8 cellular contexts compared by ENCODE assay signal in the genomic region with DNA sequence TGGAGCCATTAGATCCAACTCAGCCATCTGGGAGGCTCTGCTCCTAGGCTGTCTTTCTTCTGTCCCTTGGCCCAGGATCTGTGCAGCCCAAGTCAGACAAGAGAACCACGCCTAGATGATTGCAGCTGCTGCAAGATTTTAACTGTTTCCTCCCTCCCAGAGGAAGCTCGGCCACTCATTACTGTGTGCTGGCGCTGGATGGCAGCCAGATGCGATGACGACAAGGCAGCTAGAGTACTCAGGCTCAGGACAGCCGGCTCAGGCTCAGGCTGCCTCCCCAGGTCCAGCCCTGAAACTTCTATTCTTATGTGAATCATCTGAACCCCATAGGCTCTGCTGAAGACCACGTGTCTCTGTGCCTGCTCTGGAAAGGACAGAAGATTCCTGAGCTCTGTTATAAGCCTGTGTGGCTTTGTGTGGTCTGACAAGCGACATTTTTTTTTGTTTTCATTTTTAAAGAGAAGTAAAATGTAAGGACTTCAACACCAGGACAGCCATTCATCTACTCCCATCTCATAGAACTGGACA. TPM values are rescaled to one million over a fixed set of nuclear protein-coding genes. Genes with fewer than 3 reads are reported as not detected.
DNase-seq lines count a peak whose midpoint lies in the region; ATAC-seq, FAIRE-seq and TF ChIP-seq lines count a peak whose summit lies in the region.

No MANE protein-coding gene starts in this region.

- no peaks in the 10 kb centered on the region for H3K79me2 ChIP-seq in GM23338 (replicated peaks; ENCODE audit: insufficient read depth)

- peaks cover 34% of the 10 kb centered on the region for H3K4me1 Mint-ChIP-seq in GM23338

- H3K9me3 ChIP-seq in SJSA1 (replicated peaks), result no peaks in the 10 kb centered on the region

- H3K27me3 ChIP-seq in GM23338 (ENCODE audit: insufficient read depth) (no peaks in the 10 kb centered on the region), SJSA1 (replicated peaks) (no peaks in the 10 kb centered on the region)

- H3F3A ChIP-seq in GM23338 (replicated peaks; ENCODE audit: low read depth), result no peaks in the 10 kb centered on the region

- DNase-seq in DMS79 treated with DMSO at 0.1 percent for 48 hours (lab: John Stamatoyannopoulos, UW), result peak; percentile 62
- peak; percentile 67 for DNase-seq in GM23338 (ENCODE audit: low spot score)
- peak; percentile 99 for DNase-seq in M059J (ENCODE audit: low read depth)
- peak; percentile 95 to 98 for DNase-seq in SJSA1 (ENCODE audit: low read depth in 1 of 2, low spot score in 2 of 2)
- peak; percentile 95 for DNase-seq in left kidney (ENCODE audit: low read depth, low spot score)
- DNase-seq in stimulated activated CD4-positive, alpha-beta T cell treated with anti-CD3 and anti-CD28 coated beads, Interleukin-1b, Interleukin-23, amount 100 ng/mL, for 48 hours, result peak; percentile 23

- H4K20me1 ChIP-seq in GM23338 (replicated peaks; ENCODE audit: insufficient read depth), result 0 out of 2 replicates have a peak, but pooled peaks cover 2% of the 10 kb centered on the region

- H3K27me3 Mint-ChIP-seq in GM23338 (ENCODE audit: insufficient read depth, low read depth, poor library complexity), result peaks cover 16% of the 10 kb centered on the region

- H3K4me3 Mint-ChIP-seq in GM23338, result peak overlapping the region; percentile 14; the same call in 1 of the 3 replicates

- no peak for TF ChIP-seq CTCF in GM23338 (conservative IDR thresholded peaks at IDR 0.05; ENCODE audit: low read depth in 2 of 2)

- no peaks in the 10 kb centered on the region for H3K9me3 Mint-ChIP-seq in GM23338

- H3K4me3 ChIP-seq in GM23338 (no peak overlapping the region), SJSA1 (peak overlapping the region; percentile 49)

- 0 out of 2 replicates have a peak overlapping the region, but pooled peaks have one; percentile 14 for H3K4me2 ChIP-seq in GM23338

- no peak overlapping the region for H2AFZ ChIP-seq in GM23338

- H3K4me1 ChIP-seq in GM23338 (ENCODE audit: insufficient read depth) (peaks cover 3% of the 10 kb centered on the region; the same call in 1 of the 2 replicates), SJSA1 (replicated peaks) (peaks cover 56% of the 10 kb centered on the region)

- peaks cover 18% of the 10 kb centered on the region; the same call in 2 of the 3 replicates for H3K36me3 Mint-ChIP-seq in GM23338 (ENCODE audit: low read depth)

- H3K9me2 ChIP-seq in GM23338 (ENCODE audit: insufficient read depth), result no peaks in the 10 kb centered on the region; the same call in 1 of the 2 replicates

- peak; percentile 28 for FAIRE-seq in colon (lab: Jason Lieb, UNC)

- peak; percentile 96 for ATAC-seq in GM23338
- no peak for ATAC-seq in GM18520 (IDR thresholded peaks at IDR 0.05; ENCODE audit: unreplicated experiment)

- 0 out of 2 replicates have a peak overlapping the region, but pooled peaks have one; percentile 72 for H3K27ac ChIP-seq in GM23338 (ENCODE audit: low read depth)
- H3K27ac ChIP-seq in SJSA1, result peak overlapping the region; percentile 67

- H3K36me3 ChIP-seq in GM23338 (ENCODE audit: insufficient read depth) (no peaks in the 10 kb centered on the region), SJSA1 (peaks cover 15% of the 10 kb centered on the region)

- H3K27ac Mint-ChIP-seq in GM23338, result peak overlapping the region; percentile 82; the same call in 1 of the 2 replicates

TF ChIP-seq in GM23338, 12 proteins besides CTCF, POLR2A, EP300 and RAD21 (continues in another document):
- TF ChIP-seq EZH2phosphoT487 (IDR thresholded peaks at IDR 0.05; ENCODE audit: unreplicated experiment) (no peak), NANOG (IDR thresholded peaks at IDR 0.05; ENCODE audit: borderline replicate concordance) (no peak), EZH2 (IDR thresholded peaks at IDR 0.05; ENCODE audit: low read depth, unreplicated experiment) (no peak), CREB1 (CRISPR knock-in tag; IDR thresholded peaks at IDR 0.05; ENCODE audit: low read depth) (no peak), ZNF114 (CRISPR knock-in tag; IDR thresholded peaks at IDR 0.05) (no peak), STAT1 (IDR thresholded peaks at IDR 0.05; ENCODE audit: unreplicated experiment) (no peak), ZNF331 (CRISPR knock-in tag; IDR thresholded peaks at IDR 0.05; ENCODE audit: low read depth) (no peak), POLR2AphosphoS5 (IDR thresholded peaks at IDR 0.05; ENCODE audit: low read depth) (no peak)
- TF ChIP-seq, protein P1, sequence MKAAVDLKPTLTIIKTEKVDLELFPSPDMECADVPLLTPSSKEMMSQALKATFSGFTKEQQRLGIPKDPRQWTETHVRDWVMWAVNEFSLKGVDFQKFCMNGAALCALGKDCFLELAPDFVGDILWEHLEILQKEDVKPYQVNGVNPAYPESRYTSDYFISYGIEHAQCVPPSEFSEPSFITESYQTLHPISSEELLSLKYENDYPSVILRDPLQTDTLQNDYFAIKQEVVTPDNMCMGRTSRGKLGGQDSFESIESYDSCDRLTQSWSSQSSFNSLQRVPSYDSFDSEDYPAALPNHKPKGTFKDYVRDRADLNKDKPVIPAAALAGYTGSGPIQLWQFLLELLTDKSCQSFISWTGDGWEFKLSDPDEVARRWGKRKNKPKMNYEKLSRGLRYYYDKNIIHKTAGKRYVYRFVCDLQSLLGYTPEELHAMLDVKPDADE (IDR thresholded peaks at IDR 0.05), result no peak
- TF ChIP-seq, protein P2, sequence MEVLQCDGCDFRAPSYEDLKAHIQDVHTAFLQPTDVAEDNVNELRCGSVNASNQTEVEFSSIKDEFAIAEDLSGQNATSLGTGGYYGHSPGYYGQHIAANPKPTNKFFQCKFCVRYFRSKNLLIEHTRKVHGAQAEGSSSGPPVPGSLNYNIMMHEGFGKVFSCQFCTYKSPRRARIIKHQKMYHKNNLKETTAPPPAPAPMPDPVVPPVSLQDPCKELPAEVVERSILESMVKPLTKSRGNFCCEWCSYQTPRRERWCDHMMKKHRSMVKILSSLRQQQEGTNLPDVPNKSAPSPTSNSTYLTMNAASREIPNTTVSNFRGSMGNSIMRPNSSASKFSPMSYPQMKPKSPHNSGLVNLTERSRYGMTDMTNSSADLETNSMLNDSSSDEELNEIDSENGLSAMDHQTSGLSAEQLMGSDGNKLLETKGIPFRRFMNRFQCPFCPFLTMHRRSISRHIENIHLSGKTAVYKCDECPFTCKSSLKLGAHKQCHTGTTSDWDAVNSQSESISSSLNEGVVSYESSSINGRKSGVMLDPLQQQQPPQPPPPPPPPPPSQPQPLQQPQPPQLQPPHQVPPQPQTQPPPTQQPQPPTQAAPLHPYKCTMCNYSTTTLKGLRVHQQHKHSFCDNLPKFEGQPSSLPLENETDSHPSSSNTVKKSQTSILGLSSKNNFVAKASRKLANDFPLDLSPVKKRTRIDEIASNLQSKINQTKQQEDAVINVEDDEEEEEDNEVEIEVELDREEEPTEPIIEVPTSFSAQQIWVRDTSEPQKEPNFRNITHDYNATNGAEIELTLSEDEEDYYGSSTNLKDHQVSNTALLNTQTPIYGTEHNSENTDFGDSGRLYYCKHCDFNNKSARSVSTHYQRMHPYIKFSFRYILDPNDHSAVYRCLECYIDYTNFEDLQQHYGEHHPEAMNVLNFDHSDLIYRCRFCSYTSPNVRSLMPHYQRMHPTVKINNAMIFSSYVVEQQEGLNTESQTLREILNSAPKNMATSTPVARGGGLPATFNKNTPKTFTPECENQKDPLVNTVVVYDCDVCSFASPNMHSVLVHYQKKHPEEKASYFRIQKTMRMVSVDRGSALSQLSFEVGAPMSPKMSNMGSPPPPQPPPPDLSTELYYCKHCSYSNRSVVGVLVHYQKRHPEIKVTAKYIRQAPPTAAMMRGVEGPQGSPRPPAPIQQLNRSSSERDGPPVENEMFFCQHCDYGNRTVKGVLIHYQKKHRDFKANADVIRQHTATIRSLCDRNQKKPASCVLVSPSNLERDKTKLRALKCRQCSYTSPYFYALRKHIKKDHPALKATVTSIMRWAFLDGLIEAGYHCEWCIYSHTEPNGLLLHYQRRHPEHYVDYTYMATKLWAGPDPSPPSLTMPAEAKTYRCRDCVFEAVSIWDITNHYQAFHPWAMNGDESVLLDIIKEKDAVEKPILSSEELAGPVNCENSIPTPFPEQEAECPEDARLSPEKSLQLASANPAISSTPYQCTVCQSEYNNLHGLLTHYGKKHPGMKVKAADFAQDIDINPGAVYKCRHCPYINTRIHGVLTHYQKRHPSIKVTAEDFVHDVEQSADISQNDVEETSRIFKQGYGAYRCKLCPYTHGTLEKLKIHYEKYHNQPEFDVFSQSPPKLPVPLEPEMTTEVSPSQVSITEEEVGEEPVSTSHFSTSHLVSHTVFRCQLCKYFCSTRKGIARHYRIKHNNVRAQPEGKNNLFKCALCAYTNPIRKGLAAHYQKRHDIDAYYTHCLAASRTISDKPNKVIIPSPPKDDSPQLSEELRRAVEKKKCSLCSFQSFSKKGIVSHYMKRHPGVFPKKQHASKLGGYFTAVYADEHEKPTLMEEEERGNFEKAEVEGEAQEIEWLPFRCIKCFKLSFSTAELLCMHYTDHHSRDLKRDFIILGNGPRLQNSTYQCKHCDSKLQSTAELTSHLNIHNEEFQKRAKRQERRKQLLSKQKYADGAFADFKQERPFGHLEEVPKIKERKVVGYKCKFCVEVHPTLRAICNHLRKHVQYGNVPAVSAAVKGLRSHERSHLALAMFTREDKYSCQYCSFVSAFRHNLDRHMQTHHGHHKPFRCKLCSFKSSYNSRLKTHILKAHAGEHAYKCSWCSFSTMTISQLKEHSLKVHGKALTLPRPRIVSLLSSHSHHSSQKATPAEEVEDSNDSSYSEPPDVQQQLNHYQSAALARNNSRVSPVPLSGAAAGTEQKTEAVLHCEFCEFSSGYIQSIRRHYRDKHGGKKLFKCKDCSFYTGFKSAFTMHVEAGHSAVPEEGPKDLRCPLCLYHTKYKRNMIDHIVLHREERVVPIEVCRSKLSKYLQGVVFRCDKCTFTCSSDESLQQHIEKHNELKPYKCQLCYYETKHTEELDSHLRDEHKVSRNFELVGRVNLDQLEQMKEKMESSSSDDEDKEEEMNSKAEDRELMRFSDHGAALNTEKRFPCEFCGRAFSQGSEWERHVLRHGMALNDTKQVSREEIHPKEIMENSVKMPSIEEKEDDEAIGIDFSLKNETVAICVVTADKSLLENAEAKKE (CRISPR knock-in tag; IDR thresholded peaks at IDR 0.05), result no peak

RNA-seq across cellular contexts. Expression of a gene that starts 32.1 kb away (rescaled TPM):
- 0.23 and 0.31 TPM in 2 replicates for total RNA-seq in GM23338 (2014; rRNA removed; shearing (Covaris generic))
- polyA plus RNA-seq in GM23338 (2016; fragmentation: Nextera tagmentation; extraction: Ambion mirVana), result not detected in 2 replicates
- 0.30 TPM in 1 of 2 replicates, not detected in the other for total RNA-seq in M059J (2014; rRNA removed; shearing (Covaris generic))
- 0.41 and 1.7 TPM in 2 replicates for total RNA-seq in SJSA1 (2014; rRNA removed; shearing (Covaris generic))

RNA-seq across cellular contexts. Expression of a gene that starts 32.5 kb away (rescaled TPM):
- 47.6 and 48.1 TPM in 2 replicates for total RNA-seq in GM23338 (2014; rRNA removed; shearing (Covaris generic))
- 6.4 and 6.6 TPM in 2 replicates for polyA plus RNA-seq in GM23338 (2016; fragmentation: Nextera tagmentation; extraction: Ambion mirVana)
- total RNA-seq in M059J (2014; rRNA removed; shearing (Covaris generic)), result 39.0 and 44.3 TPM in 2 replicates
- total RNA-seq in SJSA1 (2014; rRNA removed; shearing (Covaris generic)), result 56.9 and 111 TPM in 2 replicates

RNA-seq across cellular contexts. Expression of a gene that starts 47.9 kb away (rescaled TPM):
- total RNA-seq in GM23338 (2014; rRNA removed; shearing (Covaris generic)), result 91.6 and 93.4 TPM in 2 replicates
- polyA plus RNA-seq in GM23338 (2016; fragmentation: Nextera tagmentation; extraction: Ambion mirVana), result 42.3 and 44.8 TPM in 2 replicates
- total RNA-seq in M059J (2014; rRNA removed; shearing (Covaris generic)), result 25.0 and 28.2 TPM in 2 replicates
- total RNA-seq in SJSA1 (2014; rRNA removed; shearing (Covaris generic)), result 22.1 and 30.4 TPM in 2 replicates

Comparison
In these comparisons a context has a peak if more than half of its experiments do, and no peak if none do; other contexts are left out.
1. DNase-seq: peak in every context shown above with its lines; median percentile 99 in M059J; 96 in SJSA1; 95 in left kidney; 67 in GM23338; 62 in DMS79 treated with DMSO at 0.1 percent for 48 hours; 23 in stimulated activated CD4-positive, alpha-beta T cell treated with anti-CD3 and anti-CD28 coated beads, Interleukin-1b, Interleukin-23, amount 100 ng/mL, for 48 hours.